ENCODE assay signal across 4 cellular contexts in genomic region chr19:45333609-45334303, GRCh38.
TF ChIP-seq lines count a peak whose summit lies in the region.

No MANE protein-coding gene starts in this region.

TF ChIP-seq in SK-N-SH, 30 proteins besides CTCF, POLR2A, EP300 and RAD21:
- no peak for TF ChIP-seq TAF1 (IDR thresholded peaks at IDR 0.05; ENCODE audit: borderline replicate concordance, low read depth, low read length)
- TF ChIP-seq USF1 (IDR thresholded peaks at IDR 0.05; ENCODE audit: borderline replicate concordance, low read depth): peak; percentile 21; the same call in 1 of the 2 replicates
- TF ChIP-seq FOXJ3 (CRISPR knock-in tag; IDR thresholded peaks at IDR 0.05): no peak
- TF ChIP-seq JUND (IDR thresholded peaks at IDR 0.05): no peak
- TF ChIP-seq RFX5 (IDR thresholded peaks at IDR 0.05; ENCODE audit: low read length): no peak
- TF ChIP-seq USF2 (IDR thresholded peaks at IDR 0.05; ENCODE audit: borderline replicate concordance, low read depth, low read length): no peak
- no peak for TF ChIP-seq ELF1 (IDR thresholded peaks at IDR 0.05)
TF ChIP-seq in SK-N-SH: peak in this region for 1.

TF ChIP-seq in SK-N-SH treated with all-trans-retinoic acid at 6 μM for 48 hours, 23 proteins besides CTCF, POLR2A, EP300 and RAD21 (continues in another document):
- no peak for TF ChIP-seq ZFP30 (CRISPR knock-in tag; IDR thresholded peaks at IDR 0.05)
- TF ChIP-seq POU6F1 (CRISPR knock-in tag; IDR thresholded peaks at IDR 0.05; ENCODE audit: borderline replicate concordance, low read depth): no peak
- no peak for TF ChIP-seq RARB (CRISPR knock-in tag; IDR thresholded peaks at IDR 0.05)
- no peak for TF ChIP-seq ESRRG (CRISPR knock-in tag; IDR thresholded peaks at IDR 0.05)
- TF ChIP-seq PATZ1 (CRISPR knock-in tag; IDR thresholded peaks at IDR 0.05; ENCODE audit: borderline replicate concordance): no peak
- no peak for TF ChIP-seq TSHZ2 (CRISPR knock-in tag; IDR thresholded peaks at IDR 0.05)
- TF ChIP-seq SNAI2 (CRISPR knock-in tag; IDR thresholded peaks at IDR 0.05): no peak
- TF ChIP-seq OSR1 (CRISPR knock-in tag; IDR thresholded peaks at IDR 0.05): no peak

TF ChIP-seq in Ishikawa, 13 proteins besides CTCF, POLR2A, EP300 and RAD21:
- TF ChIP-seq USF1 (IDR thresholded peaks at IDR 0.05): peak; percentile 71
- no peak for TF ChIP-seq TEAD4 (IDR thresholded peaks at IDR 0.05)
- TF ChIP-seq MAX (IDR thresholded peaks at IDR 0.05): no peak
TF ChIP-seq in Ishikawa: peak in this region for 1.

TF ChIP-seq in K562, 482 proteins besides CTCF, POLR2A, EP300 and RAD21:
- TF ChIP-seq USF2 (CRISPR knock-in tag; IDR thresholded peaks at IDR 0.05) (peak; percentile 84), RB1 (IDR thresholded peaks at IDR 0.05; ENCODE audit: low read depth) (no peak), CBFA2T2 (conservative IDR thresholded peaks at IDR 0.05) (0 out of 2 replicates have a peak, but pooled peaks have one; percentile 9), USF1 (CRISPR knock-in tag; IDR thresholded peaks at IDR 0.05) (peak; percentile 91), ATF6 (CRISPR knock-in tag; IDR thresholded peaks at IDR 0.05) (no peak), ZNF121 (CRISPR knock-in tag; conservative IDR thresholded peaks at IDR 0.05) (peak; percentile 87), CHAMP1 (IDR thresholded peaks at IDR 0.05) (no peak), RAD51 (IDR thresholded peaks at IDR 0.05; ENCODE audit: borderline replicate concordance, low read depth) (peak; percentile 71; the same call in 1 of the 2 replicates), RBM25 (IDR thresholded peaks at IDR 0.05; ENCODE audit: low read depth, low read length, severe bottlenecking) (peak; percentile 31)
TF ChIP-seq in K562: peak in this region for 6.
